Comparison of ENCODE assay signal across 10 cellular contexts in the genomic region with DNA sequence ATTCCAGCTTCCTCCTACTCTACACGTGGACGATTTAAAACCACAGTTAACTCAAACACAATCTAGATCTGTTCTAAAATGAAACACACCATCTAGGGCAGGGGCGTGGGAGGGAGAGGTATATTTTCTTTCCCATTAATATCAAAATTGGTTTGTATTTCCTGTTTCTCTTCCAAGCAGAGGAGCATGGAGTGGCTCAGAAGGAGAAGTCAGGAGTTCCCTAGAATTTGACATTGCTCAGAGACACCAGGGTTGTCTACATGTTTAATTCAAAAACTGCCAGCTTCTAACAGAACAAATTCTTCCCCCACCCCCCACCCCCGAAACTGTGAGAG. TPM values are rescaled to one million over a fixed set of nuclear protein-coding genes. Genes with fewer than 3 reads are reported as not detected.
DNase-seq lines count a peak whose midpoint lies in the region; ATAC-seq and TF ChIP-seq lines count a peak whose summit lies in the region.
"Had no signal": no experiment of that assay in that cellular context is flagged by ENCODE, and none has a peak within 500 bp of the region (broad histone marks: within the 10 kb centered on the region; RNA-seq: fewer than 3 reads in every experiment).

No MANE protein-coding gene starts in this region.

- peaks cover 44% of the 10 kb centered on the region for H3K4me1 ChIP-seq in Panc1 (ENCODE audit: control insufficient read depth, insufficient read depth, low read length)
- H3K4me1 ChIP-seq in esophagus squamous epithelium = peaks cover 13 to 77% (median 16%) of the 10 kb centered on the region in 3 donors
- H3K4me1 ChIP-seq in rectal smooth muscle tissue (ENCODE audit: control insufficient read depth, insufficient read depth, low read length) = no peaks in the 10 kb centered on the region

- CTCF ChIA-PET in Panc1 (lab: Charles Lee) = interaction anchor here (0.9 kb wide), 1 partner anchor 168 kb away, joined by 5 read pairs; no protein-coding TSS in a partner anchor

- peak overlapping the region; percentile 91 for H3K4me3 ChIP-seq in GM12865 (ENCODE audit: low read depth, low read length)
- H3K4me3 ChIP-seq in Panc1 (ENCODE audit: low read depth in 2 of 2, low read length in 2 of 2) = no peak overlapping the region
- peak overlapping the region in 3 of 4 donors; percentile 48 to 76 (median 70) for H3K4me3 ChIP-seq in esophagus squamous epithelium
- H3K4me3 ChIP-seq in rectal smooth muscle tissue (ENCODE audit: low read length) = peak overlapping the region; percentile 74

- TF ChIP-seq POLR2A in esophagus squamous epithelium (IDR thresholded peaks at IDR 0.05) (no peak), GM18505 (IDR thresholded peaks at IDR 0.05; ENCODE audit: borderline replicate concordance, extremely low read depth, insufficient read depth, insufficient read length) (no peak)

- TF ChIP-seq CTCF in GM12865 (IDR thresholded peaks at IDR 0.05; ENCODE audit: insufficient read depth, low read depth, low read length, missing control alignments) (no peak), Panc1 (IDR thresholded peaks at IDR 0.05) (no peak), esophagus squamous epithelium (IDR thresholded peaks at IDR 0.05) (no peak)

- no peak overlapping the region for H3K9ac ChIP-seq in rectal smooth muscle tissue (ENCODE audit: low read length)

- intact Hi-C loops in Panc1 (cut with micrococcal nuclease; ENCODE audit: unreplicated experiment) (loop anchor here (5.0 to 10.0 kb wide), 2 partner anchors 79 to 168 kb away; no protein-coding TSS in a partner anchor), esophagus squamous epithelium (cut with DNase I) (no loop called here)

- POLR2A ChIA-PET in Panc1 (lab: Charles Lee) = no interaction called here

- WGBS in esophagus squamous epithelium, 2 donors = 23 to 33% methylated on average over 3 to 4 of the region's 4 CpGs

- H3K27me3 ChIP-seq in Panc1 (ENCODE audit: control insufficient read depth, insufficient read depth, low read length) = no peaks in the 10 kb centered on the region
- peaks cover 0 to 78% (median 6%) of the 10 kb centered on the region in 4 donors for H3K27me3 ChIP-seq in esophagus squamous epithelium
- no peaks in the 10 kb centered on the region for H3K27me3 ChIP-seq in rectal smooth muscle tissue (ENCODE audit: control insufficient read depth, insufficient read depth, low read length)

- in situ Hi-C loops in Panc1 (cut with HindIII; ENCODE audit: low pct_unique_long_range_greater_than_20kb, low sequenced_read_pairs) (no loop called here), G401 (cut with HindIII; ENCODE audit: low sequenced_read_pairs) (no loop called here)

- no peak for DNase-seq in GM12865 (ENCODE audit: low read depth)
- no peak for DNase-seq in Panc1 (ENCODE audit: low read depth, low spot score)
- no peak for DNase-seq in esophagus squamous epithelium (lab: John Stamatoyannopoulos, UW)
- no peak for DNase-seq in OCI-M2 (lab: John Stamatoyannopoulos, UW; ENCODE audit: unreplicated experiment)
- no peak for DNase-seq in mesenteric fat pad (ENCODE audit: low spot score)
- no peak for DNase-seq in G401 (ENCODE audit: low spot score)
- DNase-seq: activated effector memory CD4-positive, alpha-beta T cell treated with Interleukin-2 at 50 U/mL for 16 hours; stimulated activated CD4-positive, alpha-beta T cell treated with anti-CD3 and anti-CD28 coated beads, Interleukin-4, amount 100 ng/mL, for 4 hours had no signal

- no TSS peak for BruUV-seq in Panc1 (replicated peaks; lab: Mats Ljungman, UMichigan)

- H3K9me3 ChIP-seq in Panc1 (ENCODE audit: control insufficient read depth, insufficient read depth, low read depth, low read length) = no peaks in the 10 kb centered on the region
- no peaks in the 10 kb centered on the region for H3K9me3 ChIP-seq in esophagus squamous epithelium

- H3K27ac ChIP-seq in Panc1 (ENCODE audit: low read length) (peak overlapping the region; percentile 77), esophagus squamous epithelium (peak overlapping the region in 3 of 4 donors; percentile 32 to 85 (median 51)), rectal smooth muscle tissue (ENCODE audit: low read depth, low read length) (no peak overlapping the region)

- ATAC-seq in Panc1 = no peak
- ATAC-seq in GM18505 (IDR thresholded peaks at IDR 0.05; ENCODE audit: unreplicated experiment) = no peak

- H3K36me3 ChIP-seq in Panc1 (ENCODE audit: control insufficient read depth, insufficient read depth, low read length) (no peaks in the 10 kb centered on the region), esophagus squamous epithelium (no peaks in the 10 kb centered on the region), rectal smooth muscle tissue (ENCODE audit: control insufficient read depth, insufficient read depth, low read length) (no peaks in the 10 kb centered on the region)

RNA-seq across cellular contexts. Expression of gene PREX1, which starts 2.3 kb away (rescaled TPM):
- total RNA-seq in Panc1 (2021; ENCODE audit: unreplicated experiment) = 20.0 TPM
- polyA plus RNA-seq in Panc1 (2012; ENCODE audit: insufficient read length) = 18.5 TPM
- total RNA-seq in esophagus squamous epithelium = 10 to 100 TPM in 2 of 4 donors, 1 to 10 TPM in 2; 4.9 to 25.9 (median 8.9) TPM
- 44.0 TPM for total RNA-seq in mesenteric fat pad
- 6.1 and 8.9 TPM in 2 replicates for total RNA-seq in G401 (2014; rRNA removed; shearing (Covaris generic))

Comparison
In these comparisons a context has a peak if more than half of its experiments do, and no peak if none do; other contexts are left out.
1. H3K4me3 ChIP-seq: peak in GM12865 (single experiment), esophagus squamous epithelium (3 of 4) and rectal smooth muscle tissue (single experiment); none in Panc1 (0 of 2).